Comparison of ENCODE assay signal across 19 cellular contexts in genomic region chr12:120738252-120739030, GRCh38.
"Had no signal": no experiment of that assay in that cellular context is flagged by ENCODE, and none has a peak within 500 bp of the region (broad histone marks: within the 10 kb centered on the region; RNA-seq: fewer than 3 reads in every experiment).

No MANE protein-coding gene starts in this region.

- H3K4me3 Mint-ChIP-seq: activated CD4-positive, alpha-beta memory T cell treated with anti-CD3 and anti-CD28 coated beads for 36 hours; activated naive CD8-positive, alpha-beta T cell treated with anti-CD3 and anti-CD28 coated beads for 36 hours; mesothelial cell of epicardium; natural killer cell; stimulated activated effector memory CD8-positive, alpha-beta T cell treated with anti-CD3 and anti-CD28 coated beads, Interleukin-12 subunit alpha, Interleukin-12 subunit beta, amount 100 ng/mL, for 72 hours had no signal

- H3K27ac Mint-ChIP-seq: activated CD4-positive, alpha-beta memory T cell treated with anti-CD3 and anti-CD28 coated beads for 36 hours; activated naive CD8-positive, alpha-beta T cell treated with anti-CD3 and anti-CD28 coated beads for 36 hours; mesothelial cell of epicardium; natural killer cell; stimulated activated effector memory CD8-positive, alpha-beta T cell treated with anti-CD3 and anti-CD28 coated beads, Interleukin-12 subunit alpha, Interleukin-12 subunit beta, amount 100 ng/mL, for 72 hours had no signal

- H3K36me3 ChIP-seq: ovary, uterus had no signal

- ATAC-seq: natural killer cell; psoas muscle; stimulated activated effector memory CD8-positive, alpha-beta T cell treated with anti-CD3 and anti-CD28 coated beads, Interleukin-12 subunit alpha, Interleukin-12 subunit beta, amount 100 ng/mL, for 72 hours had no signal

- H3K4me3 ChIP-seq: coronary artery, heart right ventricle, ovary, psoas muscle, stomach, suprapubic skin, tibial nerve, uterus had no signal

- H3K27me3 ChIP-seq: heart right ventricle, neutrophil, ovary, stomach, suprapubic skin, tibial nerve, uterus had no signal

- H3K27ac ChIP-seq: coronary artery, epithelial cell of prostate, heart right ventricle, neutrophil, ovary, psoas muscle, stomach, suprapubic skin, tibial nerve, uterus had no signal

- H3K4me1 ChIP-seq: heart right ventricle, stomach, suprapubic skin, tibial nerve, uterus had no signal

- H3K9me3 Mint-ChIP-seq: activated CD4-positive, alpha-beta memory T cell treated with anti-CD3 and anti-CD28 coated beads for 36 hours; activated naive CD8-positive, alpha-beta T cell treated with anti-CD3 and anti-CD28 coated beads for 36 hours; mesothelial cell of epicardium; natural killer cell; stimulated activated effector memory CD8-positive, alpha-beta T cell treated with anti-CD3 and anti-CD28 coated beads, Interleukin-12 subunit alpha, Interleukin-12 subunit beta, amount 100 ng/mL, for 72 hours had no signal

- H3K27me3 Mint-ChIP-seq: activated CD4-positive, alpha-beta memory T cell treated with anti-CD3 and anti-CD28 coated beads for 36 hours; activated naive CD8-positive, alpha-beta T cell treated with anti-CD3 and anti-CD28 coated beads for 36 hours had no signal

- H3K9me3 ChIP-seq: heart right ventricle, neutrophil, ovary, psoas muscle, stomach, suprapubic skin, tibial nerve, uterus had no signal

- DNase-seq: activated CD4-positive, alpha-beta memory T cell treated with anti-CD3 and anti-CD28 coated beads for 36 hours; activated CD4-positive, alpha-beta T cell treated with anti-CD3 and anti-CD28 coated beads for 48 hours; activated naive CD4-positive, alpha-beta T cell treated with Interleukin-2 at 50 U/mL for 16 hours; activated naive CD8-positive, alpha-beta T cell treated with anti-CD3 and anti-CD28 coated beads for 36 hours; activated T-cell treated with anti-CD3 and anti-CD28 coated beads, Interleukin-2, amount 50 U/mL, for 48 hours; heart right ventricle; natural killer cell; stimulated activated CD4-positive, alpha-beta T cell treated with anti-CD3 and anti-CD28 coated beads, Interleukin-1b, Interleukin-23, amount 100 ng/mL, for 48 hours; stomach; uterus had no signal

- H3K36me3 Mint-ChIP-seq: activated naive CD8-positive, alpha-beta T cell treated with anti-CD3 and anti-CD28 coated beads for 36 hours; natural killer cell had no signal

- H3K4me1 Mint-ChIP-seq: activated naive CD8-positive, alpha-beta T cell treated with anti-CD3 and anti-CD28 coated beads for 36 hours; mesothelial cell of epicardium had no signal
